In genomic region chr5:181203093-181203711, GRCh38 we compare ENCODE assay signal across 1 cellular context.
A peak's percentile ranks its signal among the peaks of the same experiment; 100 is the strongest.
TF ChIP-seq lines count a peak whose summit lies in the region.

No MANE protein-coding gene starts in this region.

TF ChIP-seq in K562, 482 proteins besides CTCF, POLR2A, EP300 and RAD21:
- TF ChIP-seq CEBPG (CRISPR knock-in tag; IDR thresholded peaks at IDR 0.05) (peak; percentile 73), CEBPG (tag; conservative IDR thresholded peaks at IDR 0.05 in 1 of 2, IDR thresholded peaks at IDR 0.05 in 1 of 2) (peak; percentile 83 to 90), CEBPB (tag; IDR thresholded peaks at IDR 0.05) (peak; percentile 98), U2AF1 (optimal IDR thresholded peaks at IDR 0.05; ENCODE audit: low read depth, low read length) (no peak)
